Comparison of ENCODE assay signal across 30 cellular contexts in the genomic region with DNA sequence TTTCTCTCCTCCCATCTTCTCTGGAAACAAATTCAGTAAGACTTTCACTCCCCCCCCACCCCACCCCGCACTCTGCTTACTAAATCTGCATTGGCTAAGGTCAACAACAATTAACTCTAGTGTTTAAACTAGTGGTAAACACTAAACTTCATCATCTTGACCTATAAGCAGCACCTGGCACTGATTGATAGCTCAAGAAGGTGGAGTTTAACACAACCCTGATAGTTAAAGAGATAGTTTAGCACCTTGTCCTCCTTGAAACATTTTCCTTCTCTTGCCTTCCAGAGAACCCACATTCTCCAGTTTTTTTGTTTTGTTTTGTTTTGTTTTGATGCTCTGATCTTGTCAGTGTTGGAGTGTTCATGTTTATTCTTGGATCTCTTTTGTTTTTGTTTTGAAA.
"Had no signal": no experiment of that assay in that cellular context is flagged by ENCODE, and none has a peak within 500 bp of the region (broad histone marks: within the 10 kb centered on the region; RNA-seq: fewer than 3 reads in every experiment).

No MANE protein-coding gene starts in this region.

- H3K36me3 ChIP-seq: ascending aorta, cardiac muscle cell, MG63, Peyer's patch, SJSA1 had no signal

- H3K9me3 Mint-ChIP-seq: activated CD4-positive, alpha-beta T cell treated with anti-CD3 and anti-CD28 coated beads, Interleukin-2, amount 10 ng/mL, durations not matched to agents 24 days and 14 days; activated naive CD4-positive, alpha-beta T cell treated with anti-CD3 and anti-CD28 coated beads, Interleukin-2, amount 50 U/mL, for 24 hours; activated naive CD8-positive, alpha-beta T cell treated with anti-CD3 and anti-CD28 coated beads, Interleukin-2, amount 10 ng/mL, durations not matched to agents 7 days and 5 days; activated T-cell treated with anti-CD3 and anti-CD28 coated beads, Interleukin-2, amount 50 U/mL, for 24 hours; activated T-helper 2 cell treated with anti-CD3 and anti-CD28 coated beads, Interferon-gamma antibody, Interleukin-2, Interleukin-4, amounts not matched to agents 10 μg/mL and 5 μg/mL and 100 μg/mL, durations not matched to agents 14 hours and 24 hours and 36 hours; T-helper 1 cell treated with Interleukin-12 subunit alpha and Interleukin-12 subunit beta and Interleukin-4 antibody, amounts not matched to agents 30 μg/mL and 1 μg/mL, for 36 hours; T-helper 2 cell treated with Interferon-gamma antibody and Interleukin-4, amounts not matched to agents 5 μg/mL and 100 μg/mL, for 36 hours had no signal

- H3K4me1 Mint-ChIP-seq: activated CD4-positive, alpha-beta T cell treated with anti-CD3 and anti-CD28 coated beads, Interleukin-2, amount 10 ng/mL, durations not matched to agents 24 days and 14 days; activated naive CD4-positive, alpha-beta T cell treated with anti-CD3 and anti-CD28 coated beads, Interleukin-2, amount 50 U/mL, for 24 hours; activated naive CD8-positive, alpha-beta T cell treated with anti-CD3 and anti-CD28 coated beads, Interleukin-2, amount 10 ng/mL, durations not matched to agents 7 days and 5 days had no signal

- H3K27ac Mint-ChIP-seq: activated CD4-positive, alpha-beta T cell treated with anti-CD3 and anti-CD28 coated beads, Interleukin-2, amount 10 ng/mL, durations not matched to agents 24 days and 14 days; activated CD8-positive, alpha-beta T cell treated with anti-CD3 and anti-CD28 coated beads, Interleukin-2, amount 10 ng/mL, durations not matched to agents 7 days and 5 days; activated naive CD4-positive, alpha-beta T cell treated with anti-CD3 and anti-CD28 coated beads, Interleukin-2, amount 50 U/mL, for 24 hours; activated naive CD8-positive, alpha-beta T cell treated with anti-CD3 and anti-CD28 coated beads, Interleukin-2, amount 10 ng/mL, durations not matched to agents 7 days and 5 days; activated T-cell treated with anti-CD3 and anti-CD28 coated beads, Interleukin-2, amount 50 U/mL, for 24 hours; activated T-helper 2 cell treated with anti-CD3 and anti-CD28 coated beads, Interferon-gamma antibody, Interleukin-2, Interleukin-4, amounts not matched to agents 10 μg/mL and 5 μg/mL and 100 μg/mL, durations not matched to agents 14 hours and 24 hours and 36 hours; T-helper 1 cell treated with Interleukin-12 subunit alpha and Interleukin-12 subunit beta and Interleukin-4 antibody, amounts not matched to agents 30 μg/mL and 1 μg/mL, for 36 hours; T-helper 2 cell treated with Interferon-gamma antibody and Interleukin-4, amounts not matched to agents 5 μg/mL and 100 μg/mL, for 36 hours had no signal

- H3K4me2 ChIP-seq: SK-N-SH had no signal

- ATAC-seq: activated CD8-positive, alpha-beta T cell treated with anti-CD3 and anti-CD28 coated beads, Interleukin-2, amount 10 ng/mL, durations not matched to agents 7 days and 5 days; PC-3 had no signal

- H3K27me3 ChIP-seq: ascending aorta, cardiac muscle cell, MG63, Peyer's patch, SJSA1 had no signal

- H3K27me3 Mint-ChIP-seq: activated naive CD4-positive, alpha-beta T cell treated with anti-CD3 and anti-CD28 coated beads, Interleukin-2, amount 50 U/mL, for 24 hours; activated naive CD8-positive, alpha-beta T cell treated with anti-CD3 and anti-CD28 coated beads, Interleukin-2, amount 10 ng/mL, durations not matched to agents 7 days and 5 days; activated T-cell treated with anti-CD3 and anti-CD28 coated beads, Interleukin-2, amount 50 U/mL, for 24 hours had no signal

- H3K4me3 ChIP-seq: ascending aorta, cardiac muscle cell, MG63, Peyer's patch, SJSA1 had no signal

- H3K36me3 Mint-ChIP-seq: activated naive CD8-positive, alpha-beta T cell treated with anti-CD3 and anti-CD28 coated beads, Interleukin-2, amount 10 ng/mL, durations not matched to agents 7 days and 5 days had no signal

- H3K9me3 ChIP-seq: ascending aorta, MG63, Peyer's patch, SJSA1, SK-N-SH had no signal

- DNase-seq: activated CD4-positive, alpha-beta T cell treated with anti-CD3 and anti-CD28 coated beads, Interleukin-2, amount 10 ng/mL, durations not matched to agents 24 days and 14 days; activated CD4-positive, alpha-beta T cell treated with anti-CD3 and anti-CD28 coated beads, Interleukin-2, amount 50 U/mL, for 4 hours; activated CD8-positive, alpha-beta T cell treated with anti-CD3 and anti-CD28 coated beads, Interleukin-2, amount 10 ng/mL, durations not matched to agents 7 days and 5 days; activated gamma-delta T cell; activated naive CD4-positive, alpha-beta T cell treated with Interleukin-2 at 50 U/mL for 16 hours; activated naive CD8-positive, alpha-beta T cell treated with anti-CD3 and anti-CD28 coated beads, Interleukin-2, amount 10 ng/mL, durations not matched to agents 7 days and 5 days; activated T-cell treated with anti-CD3 and anti-CD28 coated beads, Interleukin-2, amount 50 U/mL, for 24 hours; amygdala; Kasumi-1; KBM-7; MG63; NCI-H1048; NCI-H1105 treated with DMSO at 0.1 percent for 48 hours; NCI-H1436; NCI-H1694; NCI-H1930; NCI-H524; NK-92 treated with Interleukin-12 subunit alpha and Interleukin-12 subunit beta, amount 100 ng/mL, for 24 hours; PC-3; Peyer's patch; RPMI8226; SHP77 treated with DMSO at 0.1 percent for 48 hours; SK-N-SH had no signal

- H3K4me1 ChIP-seq: ascending aorta, Peyer's patch, SJSA1 had no signal

- H3K4me3 Mint-ChIP-seq: activated CD4-positive, alpha-beta T cell treated with anti-CD3 and anti-CD28 coated beads, Interleukin-2, amount 10 ng/mL, durations not matched to agents 24 days and 14 days; activated CD8-positive, alpha-beta T cell treated with anti-CD3 and anti-CD28 coated beads, Interleukin-2, amount 10 ng/mL, durations not matched to agents 7 days and 5 days; activated naive CD4-positive, alpha-beta T cell treated with anti-CD3 and anti-CD28 coated beads, Interleukin-2, amount 50 U/mL, for 24 hours; activated naive CD8-positive, alpha-beta T cell treated with anti-CD3 and anti-CD28 coated beads, Interleukin-2, amount 10 ng/mL, durations not matched to agents 7 days and 5 days; activated T-cell treated with anti-CD3 and anti-CD28 coated beads, Interleukin-2, amount 50 U/mL, for 24 hours; T-helper 1 cell treated with Interleukin-12 subunit alpha and Interleukin-12 subunit beta and Interleukin-4 antibody, amounts not matched to agents 30 μg/mL and 1 μg/mL, for 36 hours; T-helper 2 cell treated with Interferon-gamma antibody and Interleukin-4, amounts not matched to agents 5 μg/mL and 100 μg/mL, for 36 hours had no signal

- H3K27ac ChIP-seq: ascending aorta, cardiac muscle cell, Peyer's patch, SJSA1 had no signal
